24 cellular contexts compared by ENCODE assay signal in the genomic region with DNA sequence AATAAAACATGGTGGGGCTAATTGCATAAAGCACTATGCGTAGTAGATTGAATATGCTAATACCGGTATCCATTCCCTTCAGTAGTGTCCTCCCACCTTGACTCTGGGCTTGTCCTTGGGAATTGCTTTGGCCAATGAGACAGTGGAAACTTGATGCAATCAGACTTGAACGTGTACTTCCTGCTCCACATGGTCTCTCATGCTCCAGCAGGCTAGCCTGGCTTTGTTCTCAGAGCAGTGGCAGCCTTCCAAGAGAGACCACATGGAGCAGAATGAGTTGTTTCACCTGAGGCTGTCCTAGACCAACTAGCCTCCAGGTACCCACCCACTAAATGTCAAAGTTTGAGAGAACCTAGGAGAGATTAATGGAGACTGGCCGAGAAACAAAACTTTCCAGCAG. TPM values are rescaled to one million over a fixed set of nuclear protein-coding genes. Genes with fewer than 3 reads are reported as not detected.
A peak's percentile ranks its signal among the peaks of the same experiment; 100 is the strongest.
DNase-seq lines count a peak whose midpoint lies in the region; ATAC-seq and TF ChIP-seq lines count a peak whose summit lies in the region.
"Had no signal": no experiment of that assay in that cellular context is flagged by ENCODE, and none has a peak within 500 bp of the region (broad histone marks: within the 10 kb centered on the region; RNA-seq: fewer than 3 reads in every experiment).

No MANE protein-coding gene starts in this region.

- H3K27ac ChIP-seq in HEK293 (ENCODE audit: extremely low read depth, low read depth, low read length), result peak overlapping the region; percentile 84
- H3K27ac ChIP-seq in RWPE1, result no peak overlapping the region
- H3K27ac ChIP-seq in heart right ventricle, result no peak overlapping the region
- H3K27ac ChIP-seq: 22Rv1, gastrocnemius medialis, SK-N-MC, spleen, tibial artery, WERI-Rb-1 had no signal

- H3K4me1 ChIP-seq in HEK293 (ENCODE audit: control insufficient read depth, insufficient read depth, low read length) (peaks cover 7% of the 10 kb centered on the region; the same call in 1 of the 2 replicates), heart right ventricle (no peaks in the 10 kb centered on the region)
- H3K4me1 ChIP-seq: gastrocnemius medialis, spleen, tibial artery had no signal

- peak; percentile 29 for DNase-seq in DMS 273 (lab: John Stamatoyannopoulos, UW; ENCODE audit: unreplicated experiment)
- DNase-seq in DMS 273 treated with DMSO at 0.1 percent for 48 hours (lab: John Stamatoyannopoulos, UW), result no peak
- peak; percentile 26 for DNase-seq in RWPE1 (ENCODE audit: low spot score)
- DNase-seq in iPS-NIHi11 (ENCODE audit: low spot score), result peak; percentile 37
- no peak for DNase-seq in heart right ventricle
- DNase-seq in NCI-H2227 treated with DMSO at 0.1 percent for 48 hours (lab: John Stamatoyannopoulos, UW), result no peak
- DNase-seq: activated CD4-positive, alpha-beta T cell treated with anti-CD3 and anti-CD28 coated beads, Interleukin-2, amount 50 U/mL, for 1 hour; CD4-positive, alpha-beta memory T cell; DMS79; erythroblast; gastrocnemius medialis; HFFc6; naive thymus-derived CD8-positive, alpha-beta T cell; retina; spleen; stimulated activated CD4-positive, alpha-beta T cell treated with anti-CD3 and anti-CD28 coated beads, Interleukin-4, amount 100 ng/mL, for 4 hours; tibial artery; WERI-Rb-1 had no signal

- H3K4me3 ChIP-seq in HEK293 (ENCODE audit: low read depth, low read length) (no peak overlapping the region), heart right ventricle (no peak overlapping the region)
- H3K4me3 ChIP-seq: gastrocnemius medialis, GM12878, SK-N-MC, spleen, tibial artery had no signal

- 83 to 85% methylated on average over 4 of the region's 4 CpGs for WGBS in heart right ventricle, 2 donors

- CTCF ChIA-PET in HEK293 (lab: Yijun Ruan, JAX) (interaction anchor here (0.6 kb wide), 1 partner anchor 100 kb away, joined by 3 read pairs; no protein-coding TSS in a partner anchor), RWPE1 (lab: Yijun Ruan, JAX) (no interaction called here)

- no peak for TF ChIP-seq CTCF in HEK293 (tag by site-specific recombination; IDR thresholded peaks at IDR 0.05)
- no peak for TF ChIP-seq CTCF in RWPE1 (conservative IDR thresholded peaks at IDR 0.05; ENCODE audit: low read depth)
- TF ChIP-seq CTCF in heart right ventricle (IDR thresholded peaks at IDR 0.05), result no peak

- POLR2A ChIA-PET in HEK293 (lab: Yijun Ruan, JAX) (no interaction called here), RWPE1 (lab: Yijun Ruan, JAX; ENCODE audit: low non-redundant PET) (no interaction called here)

- intact Hi-C loops in heart right ventricle (cut with DNase I), result loop anchor here in 1 of 10 donors (10.0 kb wide), 1 partner anchor 56 kb away; no protein-coding TSS in a partner anchor

- H3K36me3 ChIP-seq in HEK293 (ENCODE audit: control insufficient read depth in 2 of 2, insufficient read depth in 1 of 2, low read length in 2 of 2), result no peaks in the 10 kb centered on the region
- H3K36me3 ChIP-seq in heart right ventricle, result no peaks in the 10 kb centered on the region
- H3K36me3 ChIP-seq: gastrocnemius medialis, spleen, tibial artery, WERI-Rb-1 had no signal

- H3K9me3 ChIP-seq in HEK293 (ENCODE audit: control insufficient read depth, insufficient read depth, low read depth, low read length), result no peaks in the 10 kb centered on the region
- peaks cover 0 to 5% (median 0%) of the 10 kb centered on the region in 11 donors for H3K9me3 ChIP-seq in heart right ventricle
- H3K9me3 ChIP-seq: gastrocnemius medialis, tibial artery had no signal

- ATAC-seq in HG02678 (IDR thresholded peaks at IDR 0.05; ENCODE audit: unreplicated experiment) (no peak), heart right ventricle (no peak)
- ATAC-seq: gastrocnemius medialis; GM12878; naive thymus-derived CD8-positive, alpha-beta T cell; Panc1 had no signal

- H3K27me3 ChIP-seq in heart right ventricle, result no peaks in the 10 kb centered on the region
- H3K27me3 ChIP-seq: gastrocnemius medialis, spleen, tibial artery had no signal

TF ChIP-seq in HEK293, 187 proteins besides CTCF, POLR2A, EP300 and RAD21 (continues in another document):
- TF ChIP-seq, protein P1, sequence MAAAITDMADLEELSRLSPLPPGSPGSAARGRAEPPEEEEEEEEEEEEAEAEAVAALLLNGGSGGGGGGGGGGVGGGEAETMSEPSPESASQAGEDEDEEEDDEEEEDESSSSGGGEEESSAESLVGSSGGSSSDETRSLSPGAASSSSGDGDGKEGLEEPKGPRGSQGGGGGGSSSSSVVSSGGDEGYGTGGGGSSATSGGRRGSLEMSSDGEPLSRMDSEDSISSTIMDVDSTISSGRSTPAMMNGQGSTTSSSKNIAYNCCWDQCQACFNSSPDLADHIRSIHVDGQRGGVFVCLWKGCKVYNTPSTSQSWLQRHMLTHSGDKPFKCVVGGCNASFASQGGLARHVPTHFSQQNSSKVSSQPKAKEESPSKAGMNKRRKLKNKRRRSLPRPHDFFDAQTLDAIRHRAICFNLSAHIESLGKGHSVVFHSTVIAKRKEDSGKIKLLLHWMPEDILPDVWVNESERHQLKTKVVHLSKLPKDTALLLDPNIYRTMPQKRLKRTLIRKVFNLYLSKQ (tag by site-specific recombination; IDR thresholded peaks at IDR 0.05; ENCODE audit: borderline replicate concordance), result no peak
- no peak for TF ChIP-seq ZNF555 (tag by site-specific recombination; conservative IDR thresholded peaks at IDR 0.05)
- no peak for TF ChIP-seq ZNF2 (tag by site-specific recombination; IDR thresholded peaks at IDR 0.05)
- peak; percentile 71; the same call in 1 of the 2 replicates for TF ChIP-seq TRIM28 (IDR thresholded peaks at IDR 0.05; ENCODE audit: borderline replicate concordance, low read length)
- TF ChIP-seq, protein P2, sequence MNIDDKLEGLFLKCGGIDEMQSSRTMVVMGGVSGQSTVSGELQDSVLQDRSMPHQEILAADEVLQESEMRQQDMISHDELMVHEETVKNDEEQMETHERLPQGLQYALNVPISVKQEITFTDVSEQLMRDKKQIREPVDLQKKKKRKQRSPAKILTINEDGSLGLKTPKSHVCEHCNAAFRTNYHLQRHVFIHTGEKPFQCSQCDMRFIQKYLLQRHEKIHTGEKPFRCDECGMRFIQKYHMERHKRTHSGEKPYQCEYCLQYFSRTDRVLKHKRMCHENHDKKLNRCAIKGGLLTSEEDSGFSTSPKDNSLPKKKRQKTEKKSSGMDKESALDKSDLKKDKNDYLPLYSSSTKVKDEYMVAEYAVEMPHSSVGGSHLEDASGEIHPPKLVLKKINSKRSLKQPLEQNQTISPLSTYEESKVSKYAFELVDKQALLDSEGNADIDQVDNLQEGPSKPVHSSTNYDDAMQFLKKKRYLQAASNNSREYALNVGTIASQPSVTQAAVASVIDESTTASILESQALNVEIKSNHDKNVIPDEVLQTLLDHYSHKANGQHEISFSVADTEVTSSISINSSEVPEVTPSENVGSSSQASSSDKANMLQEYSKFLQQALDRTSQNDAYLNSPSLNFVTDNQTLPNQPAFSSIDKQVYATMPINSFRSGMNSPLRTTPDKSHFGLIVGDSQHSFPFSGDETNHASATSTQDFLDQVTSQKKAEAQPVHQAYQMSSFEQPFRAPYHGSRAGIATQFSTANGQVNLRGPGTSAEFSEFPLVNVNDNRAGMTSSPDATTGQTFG (tag by site-specific recombination; IDR thresholded peaks at IDR 0.05; ENCODE audit: borderline replicate concordance), result no peak
- TF ChIP-seq, protein P3, sequence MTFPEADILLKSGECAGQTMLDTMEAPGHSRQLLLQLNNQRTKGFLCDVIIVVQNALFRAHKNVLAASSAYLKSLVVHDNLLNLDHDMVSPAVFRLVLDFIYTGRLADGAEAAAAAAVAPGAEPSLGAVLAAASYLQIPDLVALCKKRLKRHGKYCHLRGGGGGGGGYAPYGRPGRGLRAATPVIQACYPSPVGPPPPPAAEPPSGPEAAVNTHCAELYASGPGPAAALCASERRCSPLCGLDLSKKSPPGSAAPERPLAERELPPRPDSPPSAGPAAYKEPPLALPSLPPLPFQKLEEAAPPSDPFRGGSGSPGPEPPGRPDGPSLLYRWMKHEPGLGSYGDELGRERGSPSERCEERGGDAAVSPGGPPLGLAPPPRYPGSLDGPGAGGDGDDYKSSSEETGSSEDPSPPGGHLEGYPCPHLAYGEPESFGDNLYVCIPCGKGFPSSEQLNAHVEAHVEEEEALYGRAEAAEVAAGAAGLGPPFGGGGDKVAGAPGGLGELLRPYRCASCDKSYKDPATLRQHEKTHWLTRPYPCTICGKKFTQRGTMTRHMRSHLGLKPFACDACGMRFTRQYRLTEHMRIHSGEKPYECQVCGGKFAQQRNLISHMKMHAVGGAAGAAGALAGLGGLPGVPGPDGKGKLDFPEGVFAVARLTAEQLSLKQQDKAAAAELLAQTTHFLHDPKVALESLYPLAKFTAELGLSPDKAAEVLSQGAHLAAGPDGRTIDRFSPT (tag by site-specific recombination; IDR thresholded peaks at IDR 0.05), result no peak
- TF ChIP-seq SETDB1 (IDR thresholded peaks at IDR 0.05; ENCODE audit: insufficient read length, low read length), result peak; percentile 85

RNA-seq across cellular contexts. Expression of a gene that starts 37.0 kb away (rescaled TPM):
- total RNA-seq in heart right ventricle, result 10 to 100 TPM; 21.4 to 29.8 (median 23.8) TPM
- 10 to 100 TPM; 10.2 to 10.7 TPM for polyA plus RNA-seq in heart right ventricle

Comparison
In these comparisons a context has a peak if more than half of its experiments do, and no peak if none do; other contexts are left out.
1. DNase-seq: peak in DMS 273 (single experiment), RWPE1 (single experiment) and iPS-NIHi11 (single experiment); none in DMS 273 treated with DMSO at 0.1 percent for 48 hours (single experiment), heart right ventricle (0 of 2) and NCI-H2227 treated with DMSO at 0.1 percent for 48 hours (single experiment).